In the genomic region with DNA sequence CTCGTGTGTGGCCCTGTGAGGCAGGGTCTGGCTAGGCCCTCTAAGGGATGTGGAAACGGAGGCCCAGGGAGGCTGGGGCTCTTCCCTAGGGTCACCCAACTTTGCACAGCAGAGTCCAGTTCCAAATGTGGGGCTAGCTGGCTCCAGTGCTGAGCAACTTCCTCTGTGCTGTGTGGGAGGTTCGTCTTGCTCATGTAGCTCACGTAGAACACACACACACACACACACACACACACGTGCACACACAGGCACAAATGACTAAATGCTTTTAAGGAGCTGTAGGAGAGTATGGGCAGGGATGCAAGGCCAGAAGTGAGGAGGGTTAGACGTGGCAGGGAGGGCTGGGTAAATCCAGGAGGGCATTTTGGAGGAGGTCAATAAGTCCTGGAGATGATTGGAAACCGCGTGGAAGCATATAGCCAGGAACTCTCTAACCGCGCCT, we compare ENCODE assay signal across 9 cellular contexts.
DNase-seq lines count a peak whose midpoint lies in the region; ATAC-seq and TF ChIP-seq lines count a peak whose summit lies in the region.
"Had no signal": no experiment of that assay in that cellular context is flagged by ENCODE, and none has a peak within 500 bp of the region (broad histone marks: within the 10 kb centered on the region; RNA-seq: fewer than 3 reads in every experiment).

No MANE protein-coding gene starts in this region.

- DNase-seq in Karpas-422 = no peak
- peak; percentile 66 for DNase-seq in amniotic epithelial cell (ENCODE audit: low read depth)
- DNase-seq in ovary = peak; percentile 37 to 64 (median 47)
- DNase-seq in activated effector memory CD4-positive, alpha-beta T cell treated with Interleukin-2 at 50 U/mL for 16 hours = no peak
- DNase-seq in activated CD4-positive, CD25-positive, alpha-beta regulatory T cell treated with anti-CD3 and anti-CD28 coated beads, Interleukin-2, amount 50 U/mL, for 72 hours = no peak
- DNase-seq in COLO829 (ENCODE audit: low spot score) = no peak
- no peak for DNase-seq in middle frontal gyrus (ENCODE audit: extremely low spot score, low spot score)

- H3K27me3 ChIP-seq in Karpas-422 (ENCODE audit: low read length) (no peaks in the 10 kb centered on the region), ovary (no peaks in the 10 kb centered on the region)

- TF ChIP-seq EP300 in ovary (IDR thresholded peaks at IDR 0.05) = no peak

- H3K9ac ChIP-seq in Karpas-422 (ENCODE audit: low read length) = 0 out of 2 replicates have a peak overlapping the region, but pooled peaks have one; percentile 16

- H3K4me3 ChIP-seq in Karpas-422 (ENCODE audit: low read length) (no peak overlapping the region), ovary (no peak overlapping the region)
- H3K4me3 ChIP-seq: HAP-1 had no signal

- H3K36me3 ChIP-seq in Karpas-422 (ENCODE audit: insufficient read depth, low read length) (no peaks in the 10 kb centered on the region), ovary (no peaks in the 10 kb centered on the region)
- H3K36me3 ChIP-seq: HAP-1 had no signal

- H3K4me2 ChIP-seq in Karpas-422 (ENCODE audit: low read depth, low read length, poor library complexity, severe bottlenecking) = peak overlapping the region; percentile 27

- no peaks in the 10 kb centered on the region for H3K9me2 ChIP-seq in Karpas-422 (replicated peaks; ENCODE audit: insufficient read depth, low read length)

- no peak overlapping the region for H2AFZ ChIP-seq in Karpas-422 (ENCODE audit: low read length)

- no peak for TF ChIP-seq CTCF in ovary (IDR thresholded peaks at IDR 0.05)

- TF ChIP-seq POLR2A in ovary (IDR thresholded peaks at IDR 0.05) = no peak

- H3K27ac ChIP-seq in Karpas-422 (ENCODE audit: low read length) = no peak overlapping the region
- H3K27ac ChIP-seq in ovary = no peak overlapping the region

- peak; percentile 9 for ATAC-seq in GM18517 (IDR thresholded peaks at IDR 0.05; ENCODE audit: unreplicated experiment)

- H3K79me2 ChIP-seq in Karpas-422 (ENCODE audit: low read length) = no peaks in the 10 kb centered on the region

- peaks cover 26% of the 10 kb centered on the region for H3K4me1 ChIP-seq in Karpas-422 (ENCODE audit: low read length)
- peaks cover 10% of the 10 kb centered on the region for H3K4me1 ChIP-seq in ovary (ENCODE audit: insufficient read depth)
- H3K4me1 ChIP-seq: HAP-1 had no signal

- WGBS in ovary, 3 donors = 53 to 59% (median 56%) methylated on average over 10 of the region's 10 CpGs

- intact Hi-C loops in ovary (cut with DNase I) = no loop called here

- no peaks in the 10 kb centered on the region for H4K20me1 ChIP-seq in Karpas-422 (ENCODE audit: insufficient read depth, low read depth, low read length)

- H3K9me3 ChIP-seq in Karpas-422 (ENCODE audit: low read length) (no peaks in the 10 kb centered on the region), ovary (no peaks in the 10 kb centered on the region)
- H3K9me3 ChIP-seq: HAP-1 had no signal

Comparison
In these comparisons a context has a peak if more than half of its experiments do, and no peak if none do; other contexts are left out.
1. DNase-seq: peak in amniotic epithelial cell (single experiment) and ovary (5 of 5); none in Karpas-422 (single experiment), activated effector memory CD4-positive, alpha-beta T cell treated with Interleukin-2 at 50 U/mL for 16 hours (single experiment), activated CD4-positive, CD25-positive, alpha-beta regulatory T cell treated with anti-CD3 and anti-CD28 coated beads, Interleukin-2, amount 50 U/mL, for 72 hours (single experiment), COLO829 (single experiment) and middle frontal gyrus (single experiment).